Comparison of ENCODE assay signal across 10 cellular contexts in genomic region chr7:151271699-151272355, GRCh38. TPM values are rescaled to one million over a fixed set of nuclear protein-coding genes. Genes with fewer than 3 reads are reported as not detected.
A peak's percentile ranks its signal among the peaks of the same experiment; 100 is the strongest.
DNase-seq lines count a peak whose midpoint lies in the region; ATAC-seq and TF ChIP-seq lines count a peak whose summit lies in the region.
"Had no signal": no experiment of that assay in that cellular context is flagged by ENCODE, and none has a peak within 500 bp of the region (broad histone marks: within the 10 kb centered on the region; RNA-seq: fewer than 3 reads in every experiment).

No MANE protein-coding gene starts in this region.

- peaks cover 72% of the 10 kb centered on the region for H3K4me1 Mint-ChIP-seq in CD14-positive monocyte
- peaks cover 3% of the 10 kb centered on the region for H3K4me1 Mint-ChIP-seq in endothelial cell (ENCODE audit: unreplicated experiment)

- H3K4ac ChIP-seq in trophoblast cell (ENCODE audit: low read depth, low read length) = no peak overlapping the region

- intact Hi-C loops in CD14-positive monocyte (cut with micrococcal nuclease) = loop anchor here in 1 of 2 donors (2.0 to 5.0 kb wide), 2 partner anchors 23 to 40 kb away; partner anchors contain the start of genes CHPF2 and SMARCD3

- no peaks in the 10 kb centered on the region for H3K79me1 ChIP-seq in trophoblast cell (ENCODE audit: low read length)

- H3K27ac Mint-ChIP-seq in CD14-positive monocyte (peak overlapping the region; percentile 91 to 99 (median 95)), endothelial cell (ENCODE audit: unreplicated experiment) (no peak overlapping the region)

- H3K27me3 ChIP-seq in trophoblast cell (ENCODE audit: insufficient read depth, low read length) = peaks cover 4% of the 10 kb centered on the region

- TF ChIP-seq POLR2A in NB4 (IDR thresholded peaks at IDR 0.05; ENCODE audit: extremely low read depth, insufficient read length) = peak; percentile 29

- H3K23ac ChIP-seq in trophoblast cell (ENCODE audit: low read length) = no peak overlapping the region

- H3K14ac ChIP-seq in trophoblast cell (ENCODE audit: low read length) = no peak overlapping the region

- no peak overlapping the region for H3K9ac ChIP-seq in trophoblast cell (ENCODE audit: low read length)

- H2AFZ ChIP-seq in trophoblast cell (ENCODE audit: insufficient read depth, low read length, poor library complexity) = no peak overlapping the region

- no peak overlapping the region for H2AK5ac ChIP-seq in trophoblast cell (ENCODE audit: low read length)

- no peak overlapping the region for H4K91ac ChIP-seq in trophoblast cell (ENCODE audit: low read depth, low read length)

- H3K4me2 ChIP-seq in trophoblast cell (ENCODE audit: low read length) = no peak overlapping the region

- WGBS in trophoblast cell (ENCODE audit: extremely low coverage, insufficient coverage, insufficient read length) = no CpG with 5 or more reads among the region's 7 CpGs

- no peak overlapping the region for H4K12ac ChIP-seq in trophoblast cell (ENCODE audit: low read depth, low read length)

- H3K18ac ChIP-seq in trophoblast cell (ENCODE audit: low read length) = no peak overlapping the region

- TF ChIP-seq CTCF in CD14-positive monocyte (IDR thresholded peaks at IDR 0.05) (peak; percentile 14), NB4 (IDR thresholded peaks at IDR 0.05; ENCODE audit: low read depth, low read length) (no peak), endothelial cell (IDR thresholded peaks at IDR 0.05; ENCODE audit: unreplicated experiment) (no peak)

- H2BK5ac ChIP-seq in trophoblast cell (ENCODE audit: low read depth, low read length, poor library complexity) = no peak overlapping the region

- no peaks in the 10 kb centered on the region for H3K9me3 Mint-ChIP-seq in CD14-positive monocyte
- H3K9me3 Mint-ChIP-seq in endothelial cell (ENCODE audit: unreplicated experiment) = no peaks in the 10 kb centered on the region

- H3K4me3 Mint-ChIP-seq in CD14-positive monocyte (peak overlapping the region; percentile 9 to 68), endothelial cell (ENCODE audit: unreplicated experiment) (no peak overlapping the region)

- H3K9me3 ChIP-seq in trophoblast cell (ENCODE audit: insufficient read depth, low read depth, low read length) = peaks cover 2% of the 10 kb centered on the region

- peaks cover 0 to 2% of the 10 kb centered on the region in 2 experiments for H3K4me1 ChIP-seq in trophoblast cell (ENCODE audit: control insufficient read depth in 1 of 2, insufficient read depth in 2 of 2, low read length in 2 of 2)

- no peak overlapping the region for H2BK12ac ChIP-seq in trophoblast cell (ENCODE audit: low read length)

- H3K79me2 ChIP-seq in trophoblast cell (ENCODE audit: control insufficient read depth, insufficient read depth, low read length, poor library complexity) = no peaks in the 10 kb centered on the region

- H3K27me3 Mint-ChIP-seq in CD14-positive monocyte (ENCODE audit: low read depth in 3 of 3) (peaks cover 2 to 6% (median 3%) of the 10 kb centered on the region in 3 donors), endothelial cell (ENCODE audit: unreplicated experiment) (peaks cover 17% of the 10 kb centered on the region)

- no peak overlapping the region for H4K8ac ChIP-seq in trophoblast cell (ENCODE audit: low read depth, low read length)

- H3K36me3 Mint-ChIP-seq in CD14-positive monocyte (peaks cover 38 to 59% of the 10 kb centered on the region in 2 donors), endothelial cell (ENCODE audit: low read depth, unreplicated experiment) (no peaks in the 10 kb centered on the region)

- no peak for ATAC-seq in HG02840 (IDR thresholded peaks at IDR 0.05; ENCODE audit: low FRiP score, unreplicated experiment)

- DNase-seq in CD14-positive monocyte (ENCODE audit: low spot score) (peak; percentile 81), NB4 (ENCODE audit: low read depth) (peak; percentile 100), fibroblast of gingiva (ENCODE audit: low read depth) (peak; percentile 85), trophoblast cell (peak; percentile 14 to 68), endothelial cell (ENCODE audit: low spot score) (no peak), 8988T (no peak), DMS114 treated with DMSO at 0.1 percent for 48 hours (lab: John Stamatoyannopoulos, UW; ENCODE audit: unreplicated experiment) (no peak)
- DNase-seq: activated T-cell treated with anti-CD3 and anti-CD28 coated beads, Interleukin-2, amount 50 U/mL, for 48 hours; DMS79 had no signal

- H3K4me3 ChIP-seq in NB4 (ENCODE audit: low read depth, low read length) (peak overlapping the region; percentile 10), trophoblast cell (ENCODE audit: low read depth, low read length) (no peak overlapping the region)

- H3K36me3 ChIP-seq in trophoblast cell (ENCODE audit: control insufficient read depth in 1 of 2, insufficient read depth in 2 of 2, low read length in 2 of 2) = no peaks in the 10 kb centered on the region

- H2BK120ac ChIP-seq in trophoblast cell (ENCODE audit: insufficient read depth, low read length, poor library complexity) = no peak overlapping the region

- no peak overlapping the region for H3K27ac ChIP-seq in trophoblast cell (ENCODE audit: low read depth, low read length)

RNA-seq across cellular contexts. Expression of gene SMARCD3, which starts 23.3 kb away (rescaled TPM):
- 100 to 1,000 TPM; 104 to 112 TPM for polyA plus RNA-seq in CD14-positive monocyte
- polyA plus RNA-seq in trophoblast cell (2013) = 11.3 and 11.7 TPM in 2 replicates
- total RNA-seq in endothelial cell (ENCODE audit: unreplicated experiment) = 5.4 TPM

RNA-seq across cellular contexts. Expression of gene CHPF2, which starts 39.5 kb away (rescaled TPM):
- polyA plus RNA-seq in CD14-positive monocyte = 10 to 100 TPM; 34.4 to 36.0 TPM
- 22.6 and 24.6 TPM in 2 replicates for polyA plus RNA-seq in trophoblast cell (2013)
- 55.4 TPM for total RNA-seq in endothelial cell (ENCODE audit: unreplicated experiment)

RNA-seq across cellular contexts. Expression of gene ABCF2, which starts 44.8 kb away (rescaled TPM):
- polyA plus RNA-seq in CD14-positive monocyte = 10 to 100 TPM; 18.0 to 22.0 TPM
- 25.9 and 26.8 TPM in 2 replicates for polyA plus RNA-seq in trophoblast cell (2013)
- total RNA-seq in endothelial cell (ENCODE audit: unreplicated experiment) = 39.6 TPM

Comparison
In these comparisons a context has a peak if more than half of its experiments do, and no peak if none do; other contexts are left out.
1. DNase-seq: peak in CD14-positive monocyte (single experiment), NB4 (single experiment), fibroblast of gingiva (single experiment) and trophoblast cell (2 of 2); none in endothelial cell (single experiment), 8988T (single experiment) and DMS114 treated with DMSO at 0.1 percent for 48 hours (single experiment).